ENCODE assay signal across 21 cellular contexts in the genomic region with DNA sequence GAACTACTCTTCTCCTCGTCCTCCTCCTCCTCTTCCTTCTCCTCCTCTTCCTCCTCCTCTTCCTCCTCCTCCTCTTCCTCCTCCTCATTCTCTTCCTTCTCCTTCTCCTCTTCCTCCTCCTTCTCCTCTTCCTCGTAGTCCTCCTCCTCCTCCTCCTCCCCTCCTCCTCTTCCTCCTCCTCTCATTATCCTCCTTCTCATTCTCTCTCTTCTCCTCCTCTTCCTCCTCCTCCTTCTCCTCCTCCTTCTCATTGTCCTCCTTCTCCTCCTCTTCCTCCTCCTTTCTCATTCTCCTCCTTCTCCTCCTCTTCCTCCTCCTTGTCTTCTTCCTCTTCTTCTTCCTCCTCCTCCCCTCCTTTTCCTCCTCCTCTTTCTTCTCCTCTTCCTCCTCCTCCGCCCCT. TPM values are rescaled to one million over a fixed set of nuclear protein-coding genes. Genes with fewer than 3 reads are reported as not detected.
DNase-seq lines count a peak whose midpoint lies in the region; ATAC-seq, FAIRE-seq and TF ChIP-seq lines count a peak whose summit lies in the region.
"Had no signal": no experiment of that assay in that cellular context is flagged by ENCODE, and none has a peak within 500 bp of the region (broad histone marks: within the 10 kb centered on the region; RNA-seq: fewer than 3 reads in every experiment).

No MANE protein-coding gene starts in this region.

- H2BK20ac ChIP-seq in H1 (ENCODE audit: low read length): no peak overlapping the region

- H3K27ac ChIP-seq in HepG2 (ENCODE audit: extremely low read length, insufficient read depth, low read length) (no peak overlapping the region), right lobe of liver (no peak overlapping the region), H1 (ENCODE audit: low read depth, low read length) (no peak overlapping the region)
- H3K27ac ChIP-seq: 22Rv1, GM23248 had no signal

- H4K8ac ChIP-seq in H1 (ENCODE audit: extremely low read depth, insufficient read depth, low read length): no peak overlapping the region

- peak overlapping the region in 1 of 2 donors; percentile 3 for H3K27ac Mint-ChIP-seq in stimulated activated naive CD8-positive, alpha-beta T cell treated with anti-CD3 and anti-CD28 coated beads, Interleukin-15, amount 100 ng/mL, for 72 hours
- H3K27ac Mint-ChIP-seq: CD8-positive, alpha-beta T cell had no signal

- H3K9ac ChIP-seq in HepG2 (ENCODE audit: insufficient read depth, low read depth, low read length) (no peak overlapping the region), H1 (replicated peaks in 1 of 4; ENCODE audit: extremely low read depth in 1 of 4, low read depth in 3 of 4, low read length in 3 of 4) (no peak overlapping the region)
- H3K9ac ChIP-seq: GM23248 had no signal

- H3K23me2 ChIP-seq in H1 (ENCODE audit: low read depth, low read length): peaks cover 6% of the 10 kb centered on the region; the same call in 1 of the 2 replicates

- no peak overlapping the region for H2BK120ac ChIP-seq in H1 (replicated peaks; ENCODE audit: low read depth, low read length)

- no peaks in the 10 kb centered on the region for H4K20me1 ChIP-seq in HepG2 (ENCODE audit: insufficient read depth, low read length)
- H4K20me1 ChIP-seq in H1 (replicated peaks in 1 of 2; ENCODE audit: control insufficient read depth in 1 of 2, insufficient read depth in 2 of 2, low read length in 2 of 2): no peaks in the 10 kb centered on the region

- in situ Hi-C loops in HepG2 (cut with HindIII; ENCODE audit: extremely low pct_ligation_motif_present, low pct_unique_long_range_greater_than_20kb): no loop called here

- POLR2A ChIA-PET in HepG2 (lab: Yijun Ruan, JAX) (no interaction called here), H1 (lab: Charles Lee; ENCODE audit: partially characterized antibody) (interaction anchor here (1.2 kb wide), 1 partner anchor 18 kb away, joined by 3 read pairs; no protein-coding TSS in a partner anchor)

- H4K91ac ChIP-seq in H1 (replicated peaks; ENCODE audit: insufficient read length, low read length): no peak overlapping the region

- no TSS peak for BruUV-seq in HepG2 (replicated peaks; lab: Mats Ljungman, UMichigan)

- TF ChIP-seq POLR2A in HepG2 (IDR thresholded peaks at IDR 0.05; ENCODE audit: insufficient read depth in 1 of 2, low read depth in 2 of 2, low read length in 2 of 2) (no peak), right lobe of liver (IDR thresholded peaks at IDR 0.05) (no peak), H1 (IDR thresholded peaks at IDR 0.05; ENCODE audit: control extremely low read depth in 1 of 2, low read depth in 2 of 2, low read length in 2 of 2) (no peak)

- TF ChIP-seq RAD21 in HepG2 (CRISPR knock-in tag; IDR thresholded peaks at IDR 0.05) (no peak), H1 (IDR thresholded peaks at IDR 0.05 in 1 of 2, conservative IDR thresholded peaks at IDR 0.05 in 1 of 2; ENCODE audit: low read depth in 2 of 2, low read length in 2 of 2) (no peak)

- WGBS in HepG2 (ENCODE audit: low lambda C conversion rate): 12% methylated on average over 3 of the region's 3 CpGs
- WGBS in right lobe of liver (ENCODE audit: insufficient coverage, low coverage, low lambda C conversion rate, missing lambda C conversion rate): 59% methylated on average over 3 of the region's 3 CpGs
- whole genome bisulfite sequencing in H1 (ENCODE audit: extremely low coverage in 1 of 2, insufficient coverage in 1 of 2, insufficient read length in 1 of 2, insufficient replicate concordance in 2 of 2, low coverage in 1 of 2, low lambda C conversion rate in 2 of 2, missing lambda C conversion rate in 1 of 2), 2 experiments: 60% methylated on average over 3 of the region's 3 CpGs; no CpG with 5 or more reads in 1 of the 2 experiments

- no peak overlapping the region for H3K14ac ChIP-seq in H1 (ENCODE audit: insufficient read length)

- H4K5ac ChIP-seq in H1 (ENCODE audit: insufficient read length, low read depth, low read length): no peak overlapping the region

- no peaks in the 10 kb centered on the region for H3K36me3 ChIP-seq in HepG2 (replicated peaks in 1 of 2; ENCODE audit: control insufficient read depth in 1 of 2, insufficient read depth in 2 of 2, low read length in 2 of 2)
- no peaks in the 10 kb centered on the region for H3K36me3 ChIP-seq in right lobe of liver
- no peaks in the 10 kb centered on the region for H3K36me3 ChIP-seq in H1 (ENCODE audit: control insufficient read depth in 2 of 4, insufficient read depth in 4 of 4, low read length in 3 of 4)
- H3K36me3 ChIP-seq: HAP-1 had no signal

- DNase-seq in HepG2 (ENCODE audit: low spot score): no peak
- no peak for DNase-seq in right lobe of liver
- no peak for DNase-seq in H1 (ENCODE audit: low read depth in 1 of 2, low spot score in 2 of 2)
- peak; percentile 32 for DNase-seq in left kidney (ENCODE audit: low read depth, low spot score)
- no peak for DNase-seq in head of caudate nucleus
- DNase-seq in stimulated activated naive CD8-positive, alpha-beta T cell treated with anti-CD3 and anti-CD28 coated beads, Interleukin-15, amount 100 ng/mL, for 72 hours: no peak
- DNase-seq in anterior cingulate cortex (lab: John Stamatoyannopoulos, UW): no peak
- DNase-seq: C1 segment of cervical spinal cord; Caco-2; CD8-positive, alpha-beta T cell; DMS 273 treated with DMSO at 0.1 percent for 48 hours; DMS79; EL; GDM1 had no signal

- H3K4ac ChIP-seq in H1 (replicated peaks; ENCODE audit: insufficient read length, low read depth, low read length): no peak overlapping the region

- H3K4me3 Mint-ChIP-seq in stimulated activated naive CD8-positive, alpha-beta T cell treated with anti-CD3 and anti-CD28 coated beads, Interleukin-15, amount 100 ng/mL, for 72 hours: no peak overlapping the region
- H3K4me3 Mint-ChIP-seq: CD8-positive, alpha-beta T cell had no signal

- intact Hi-C loops in HepG2 (cut with micrococcal nuclease; ENCODE audit: unreplicated experiment) (no loop called here), right lobe of liver (cut with DNase I) (no loop called here), head of caudate nucleus (cut with DNase I) (no loop called here)

- H2AK5ac ChIP-seq in H1 (ENCODE audit: low read depth, low read length): peak overlapping the region; percentile 53; the same call in 1 of the 2 replicates

- CTCF ChIA-PET in HepG2 (lab: Yijun Ruan, JAX; ENCODE audit: low intra/inter-chr PET ratio, low total read pairs) (no interaction called here), H1 (lab: Charles Lee; ENCODE audit: partially characterized antibody) (interaction anchor here (1.1 to 1.5 kb wide), 3 partner anchors 12 to 124 kb away, joined by 3 to 5 read pairs (median 4); no protein-coding TSS in a partner anchor)

- TF ChIP-seq CTCF in HepG2 (CRISPR knock-in tag; IDR thresholded peaks at IDR 0.05) (no peak), right lobe of liver (IDR thresholded peaks at IDR 0.05) (no peak), H1 (IDR thresholded peaks at IDR 0.05; ENCODE audit: control extremely low read depth in 1 of 3, insufficient read depth in 1 of 3, low read depth in 1 of 3, low read length in 3 of 3) (no peak)

- H3K79me1 ChIP-seq in H1 (ENCODE audit: low read depth, low read length): no peaks in the 10 kb centered on the region

- no peak overlapping the region for H3K18ac ChIP-seq in H1 (ENCODE audit: extremely low read depth, low read length)

- H3K56ac ChIP-seq in H1 (replicated peaks; ENCODE audit: insufficient read length, low read depth, low read length): no peak overlapping the region

- H3K4me2 ChIP-seq in HepG2 (ENCODE audit: low read depth, low read length) (no peak overlapping the region), H1 (ENCODE audit: insufficient read depth in 1 of 2, low read depth in 2 of 2, low read length in 2 of 2) (no peak overlapping the region)

- no peak overlapping the region for H3K23ac ChIP-seq in H1 (ENCODE audit: insufficient read length)

- no peak for TF ChIP-seq EP300 in HepG2 (IDR thresholded peaks at IDR 0.05; ENCODE audit: low read depth in 2 of 2, low read length in 2 of 2)
- TF ChIP-seq EP300 in HepG2 (CRISPR knock-in tag; IDR thresholded peaks at IDR 0.05; ENCODE audit: borderline replicate concordance): no peak
- TF ChIP-seq EP300 in H1 (IDR thresholded peaks at IDR 0.05; ENCODE audit: borderline replicate concordance in 1 of 2, low read depth in 2 of 2, low read length in 2 of 2): no peak

- peaks cover 10% of the 10 kb centered on the region for H3K4me1 Mint-ChIP-seq in stimulated activated naive CD8-positive, alpha-beta T cell treated with anti-CD3 and anti-CD28 coated beads, Interleukin-15, amount 100 ng/mL, for 72 hours

- no peak overlapping the region for H3K4me3 ChIP-seq in HepG2 (replicated peaks in 1 of 3; ENCODE audit: insufficient read depth in 1 of 3, low read depth in 2 of 3, low read length in 3 of 3)
- H3K4me3 ChIP-seq in right lobe of liver: no peak overlapping the region
- no peak overlapping the region for H3K4me3 ChIP-seq in H1 (ENCODE audit: extremely low read depth in 1 of 4, insufficient read depth in 2 of 4, low read depth in 3 of 4, low read length in 4 of 4)
- H3K4me3 ChIP-seq: GM12878, GM23248, HAP-1 had no signal

- peak overlapping the region; percentile 88; the same call in 1 of the 2 replicates for H2BK15ac ChIP-seq in H1 (ENCODE audit: low read length)

- ATAC-seq in HepG2 (no peak), right lobe of liver (no peak)
- no peak for ATAC-seq in stimulated activated naive CD8-positive, alpha-beta T cell treated with anti-CD3 and anti-CD28 coated beads, Interleukin-15, amount 100 ng/mL, for 72 hours
- ATAC-seq: CD8-positive, alpha-beta T cell; GM12878 had no signal

- H2BK12ac ChIP-seq in H1 (ENCODE audit: low read depth, low read length): no peak overlapping the region

- H3K9me3 ChIP-seq in HepG2 (ENCODE audit: low read length): no peaks in the 10 kb centered on the region
- H3K9me3 ChIP-seq in right lobe of liver: no peaks in the 10 kb centered on the region
- H3K9me3 ChIP-seq in H1 (ENCODE audit: insufficient read depth in 2 of 2, low read depth in 1 of 2, low read length in 1 of 2): no peaks in the 10 kb centered on the region
- H3K9me3 ChIP-seq: Caco-2, HAP-1 had no signal

- H3K9me3 Mint-ChIP-seq in stimulated activated naive CD8-positive, alpha-beta T cell treated with anti-CD3 and anti-CD28 coated beads, Interleukin-15, amount 100 ng/mL, for 72 hours: no peaks in the 10 kb centered on the region
- H3K9me3 Mint-ChIP-seq: CD8-positive, alpha-beta T cell had no signal

- H3K79me2 ChIP-seq in HepG2 (ENCODE audit: insufficient read depth, low read length) (no peaks in the 10 kb centered on the region), H1 (ENCODE audit: control insufficient read depth in 1 of 2, insufficient read depth in 2 of 2, low read length in 2 of 2) (no peaks in the 10 kb centered on the region)

- peaks cover 78% of the 10 kb centered on the region for H3K27me3 Mint-ChIP-seq in stimulated activated naive CD8-positive, alpha-beta T cell treated with anti-CD3 and anti-CD28 coated beads, Interleukin-15, amount 100 ng/mL, for 72 hours

- no peak for FAIRE-seq in HepG2 (lab: Jason Lieb, UNC)
- FAIRE-seq in H1 (lab: Jason Lieb, UNC): no peak
- FAIRE-seq: D721Med, GM12878, GM19239, H54 had no signal

- no peak overlapping the region for H2BK5ac ChIP-seq in H1 (ENCODE audit: low read depth, low read length)

- H3K27me3 ChIP-seq in HepG2 (ENCODE audit: control insufficient read depth in 1 of 2, insufficient read depth in 2 of 2, low read length in 2 of 2) (peaks cover 2 to 18% of the 10 kb centered on the region in 2 experiments), right lobe of liver (no peaks in the 10 kb centered on the region), H1 (replicated peaks in 1 of 4; ENCODE audit: control insufficient read depth in 3 of 4, extremely low read depth in 1 of 4, insufficient read depth in 3 of 4, low read length in 3 of 4) (peaks cover 8 to 26% (median 21%) of the 10 kb centered on the region in 4 experiments)

- H3K4me1 ChIP-seq in HepG2 (ENCODE audit: insufficient read depth, low read length) (peaks cover 16% of the 10 kb centered on the region; the same call in 1 of the 2 replicates), right lobe of liver (peaks cover 0 to 6% (median 0%) of the 10 kb centered on the region in 4 donors), H1 (replicated peaks in 1 of 4; ENCODE audit: control insufficient read depth in 3 of 4, insufficient read depth in 4 of 4, low read length in 3 of 4) (no peaks in the 10 kb centered on the region; a peak in 2 of 7 replicates)
- H3K4me1 ChIP-seq: Caco-2, HAP-1 had no signal

- H2AFZ ChIP-seq in HepG2 (ENCODE audit: low read length): no peak overlapping the region
- H2AFZ ChIP-seq in H1 (ENCODE audit: low read length): no peak overlapping the region
- H2AFZ ChIP-seq: GM23248 had no signal

RNA-seq across cellular contexts. Expression of gene PITPNM3, which starts 4.1 kb away (rescaled TPM):
- 0.13 and 0.28 TPM in 2 replicates for total RNA-seq in HepG2 (2016; rRNA removed; fragmentation: Illumina TruSeq; extraction: Trizol)
- total RNA-seq in HepG2 (2016; cell fraction: cytosol; rRNA removed; fragmentation: Illumina TruSeq; extraction: Trizol; ENCODE audit: low read depth): not detected in 2 replicates
- total RNA-seq in HepG2 (2016; cell fraction: insoluble cytoplasmic fraction; rRNA removed; fragmentation: Illumina TruSeq; extraction: Trizol): 0.04 and 0.32 TPM in 2 replicates
- total RNA-seq in HepG2 (2016; cell fraction: membrane; rRNA removed; fragmentation: Illumina TruSeq; extraction: Trizol): 0.03 and 0.06 TPM in 2 replicates
- total RNA-seq in HepG2 (2016; cell fraction: nucleus; rRNA removed; fragmentation: Illumina TruSeq; extraction: Trizol): 0.16 and 0.68 TPM in 2 replicates
- polyA plus RNA-seq in HepG2 (2011; rRNA removed): 0.29 and 0.33 TPM in 2 replicates
- polyA plus RNA-seq in HepG2 (2011; cell fraction: cytosol; rRNA removed): 0.13 and 0.15 TPM in 2 replicates
- polyA plus RNA-seq in HepG2 (2011; cell fraction: nucleus; rRNA removed): 1.6 and 1.9 TPM in 2 replicates
- polyA plus RNA-seq in HepG2 (2012): 0.23 and 0.30 TPM in 2 replicates
- not detected in 2 replicates for polyA plus RNA-seq in HepG2 (2016; cell fraction: cytosol; fragmentation: Illumina TruSeq; extraction: Trizol; ENCODE audit: low read depth)
- polyA plus RNA-seq in HepG2 (2016; cell fraction: insoluble cytoplasmic fraction; fragmentation: Illumina TruSeq; extraction: Trizol; ENCODE audit: low read depth): 0.07 and 0.20 TPM in 2 replicates
- 0.05 TPM in 1 of 2 replicates, not detected in the other for polyA plus RNA-seq in HepG2 (2016; cell fraction: membrane; fragmentation: Illumina TruSeq; extraction: Trizol; ENCODE audit: low read depth)
- polyA plus RNA-seq in HepG2 (2016; cell fraction: nucleus; fragmentation: Illumina TruSeq; extraction: Trizol; ENCODE audit: insufficient read depth, low read depth): 1.0 and 1.3 TPM in 2 replicates
- 0.44 and 30.1 TPM in 2 replicates for polyA minus RNA-seq in HepG2 (2011; rRNA and poly(A)+ RNA removed; ENCODE audit: low replicate concordance)
- 0.30 and 0.44 TPM in 2 replicates for polyA minus RNA-seq in HepG2 (2011; cell fraction: cytosol; rRNA and poly(A)+ RNA removed)
- polyA minus RNA-seq in HepG2 (2011; cell fraction: nucleus; rRNA and poly(A)+ RNA removed): 0.50 and 0.52 TPM in 2 replicates
- 1 to 10 TPM in 5 of 6 experiments, under 1 TPM in 1; 0.91 to 3.8 (median 1.2) TPM for total RNA-seq in right lobe of liver
- 1.7 and 2.1 TPM in 2 replicates for total RNA-seq in H1 (2021; fragmentation: NEBNext Ultra II Directional; extraction: Animal tissue kit (Norgen Biotek cat#: 25700))
- 3.1 and 4.8 TPM in 2 replicates for polyA plus RNA-seq in H1 (2011; rRNA removed)
- polyA plus RNA-seq in H1 (2011; cell fraction: cytosol; rRNA removed): 3.3 TPM
- 7.3 TPM for polyA plus RNA-seq in H1 (2011; cell fraction: nucleus; rRNA removed)
- 1.8 to 2.8 TPM (median 2.2 TPM) in 4 replicates for polyA plus RNA-seq in H1 (2012, experiment 1 of 2)
- 1.2 TPM for polyA plus RNA-seq in H1 (2012, experiment 2 of 2)
- 1.1 TPM for polyA plus RNA-seq in H1 (2013, experiment 1 of 2)
- 0.98 TPM for polyA plus RNA-seq in H1 (2013, experiment 2 of 2)
- polyA minus RNA-seq in H1 (2011; rRNA and poly(A)+ RNA removed): 3.1 and 3.5 TPM in 2 replicates
- 3.4 TPM for polyA minus RNA-seq in H1 (2011; cell fraction: cytosol; rRNA and poly(A)+ RNA removed)
- 3.5 TPM for polyA minus RNA-seq in H1 (2011; cell fraction: nucleus; rRNA and poly(A)+ RNA removed)
